Comparison of ENCODE assay signal across 13 cellular contexts in the genomic region with DNA sequence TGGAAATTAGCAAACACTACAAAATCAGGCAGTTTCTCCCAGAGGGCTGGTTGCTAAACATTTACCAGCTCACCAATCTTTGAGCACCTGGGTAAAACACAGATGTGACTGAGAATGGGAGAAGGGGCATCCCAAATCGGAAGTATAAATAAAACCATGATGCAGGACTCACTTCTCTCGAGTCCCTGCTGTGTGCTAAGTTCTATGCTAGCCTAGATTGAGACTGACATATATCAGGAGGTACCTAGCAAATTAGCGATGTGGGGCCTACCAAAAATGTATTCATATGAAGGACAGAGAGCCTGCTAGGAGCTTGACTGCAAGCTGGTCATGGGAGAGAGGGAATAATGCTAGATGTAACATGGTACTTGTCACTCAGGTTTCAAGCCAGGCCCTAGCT.
DNase-seq lines count a peak whose midpoint lies in the region; ATAC-seq and TF ChIP-seq lines count a peak whose summit lies in the region.
"Had no signal": no experiment of that assay in that cellular context is flagged by ENCODE, and none has a peak within 500 bp of the region (broad histone marks: within the 10 kb centered on the region; RNA-seq: fewer than 3 reads in every experiment).

No MANE protein-coding gene starts in this region.

- ATAC-seq in GM18867 (IDR thresholded peaks at IDR 0.05; ENCODE audit: unreplicated experiment) = peak; percentile 31
- peak; percentile 32 for ATAC-seq in GM19463 (IDR thresholded peaks at IDR 0.05; ENCODE audit: unreplicated experiment)
- ATAC-seq in HG03457 (IDR thresholded peaks at IDR 0.05; ENCODE audit: unreplicated experiment) = peak; percentile 44

- H2AFZ ChIP-seq in osteoblast (ENCODE audit: low read length) = no peak overlapping the region

- no peaks in the 10 kb centered on the region for H4K20me1 ChIP-seq in osteoblast (ENCODE audit: insufficient read depth, low read length)

- no peaks in the 10 kb centered on the region for H3K27me3 ChIP-seq in osteoblast (ENCODE audit: insufficient read depth, low read length)
- H3K27me3 ChIP-seq: BE2C had no signal

- H3K4me3 ChIP-seq in osteoblast (ENCODE audit: insufficient read depth, low read length) = no peak overlapping the region

- H3K79me2 ChIP-seq in osteoblast (ENCODE audit: insufficient read depth, low read length) = no peaks in the 10 kb centered on the region

- no peaks in the 10 kb centered on the region for H3K9me3 ChIP-seq in osteoblast (ENCODE audit: low read depth, low read length)
- H3K9me3 ChIP-seq: BE2C had no signal

- no peak overlapping the region for H3K4me2 ChIP-seq in osteoblast (ENCODE audit: insufficient read depth, low read length)

- TF ChIP-seq CTCF in osteoblast (IDR thresholded peaks at IDR 0.05; ENCODE audit: extremely low read depth, low read depth, low read length) = no peak

- H3K27ac ChIP-seq in osteoblast (ENCODE audit: low read depth, low read length) = no peak overlapping the region
- H3K27ac ChIP-seq: C4-2B, HL-60 had no signal

- DNase-seq in osteoblast (ENCODE audit: insufficient read length, low spot score, missing footprints) (peak; percentile 22), NCI-H446 (lab: John Stamatoyannopoulos, UW) (no peak), NCI-H1436 treated with DMSO at 0.1 percent for 48 hours (lab: John Stamatoyannopoulos, UW) (no peak), NAMALWA (ENCODE audit: low spot score) (no peak)
- DNase-seq: BE2C; CD4-positive, alpha-beta memory T cell; GOT3; H9 had no signal

- no peaks in the 10 kb centered on the region for H3K36me3 ChIP-seq in osteoblast (ENCODE audit: insufficient read depth, low read length)
- H3K36me3 ChIP-seq: BE2C had no signal

- peaks cover 28% of the 10 kb centered on the region for H3K4me1 ChIP-seq in osteoblast (ENCODE audit: insufficient read depth, low read length)
